12 cellular contexts compared by ENCODE assay signal in genomic region chr13:98443329-98443728, GRCh38.
A peak's percentile ranks its signal among the peaks of the same experiment; 100 is the strongest.
DNase-seq lines count a peak whose midpoint lies in the region; ATAC-seq and TF ChIP-seq lines count a peak whose summit lies in the region.
"Had no signal": no experiment of that assay in that cellular context is flagged by ENCODE, and none has a peak within 500 bp of the region (broad histone marks: within the 10 kb centered on the region; RNA-seq: fewer than 3 reads in every experiment).

No MANE protein-coding gene starts in this region.

- intact Hi-C loops in activated CD4-positive, alpha-beta T cell treated with anti-CD3 and anti-CD28 coated beads, Interleukin-2, amount 10 ng/mL, durations not matched to agents 24 days and 14 days (cut with micrococcal nuclease): loop anchor here (10.0 kb wide), 1 partner anchor 401 kb away; no protein-coding TSS in a partner anchor

- no peak for DNase-seq in activated CD4-positive, alpha-beta T cell treated with anti-CD3 and anti-CD28 coated beads, Interleukin-2, amount 10 ng/mL, durations not matched to agents 24 days and 14 days
- no peak for DNase-seq in activated CD4-positive, alpha-beta T cell treated with anti-CD3 and anti-CD28 coated beads, Interleukin-2, amount 50 U/mL, for 4 hours
- DNase-seq in fibroblast of the conjunctiva (ENCODE audit: low read depth): peak; percentile 23
- no peak for DNase-seq in stimulated activated effector memory CD8-positive, alpha-beta T cell treated with anti-CD3 and anti-CD28 coated beads, Interleukin-12 subunit alpha, Interleukin-12 subunit beta, amount 100 ng/mL, for 72 hours (ENCODE audit: low spot score in 2 of 2)
- DNase-seq in NCI-H2227 treated with DMSO at 0.1 percent for 48 hours (lab: John Stamatoyannopoulos, UW): no peak
- DNase-seq in NCI-H2029 (lab: John Stamatoyannopoulos, UW): no peak
- no peak for DNase-seq in NCI-H1105 (lab: John Stamatoyannopoulos, UW)
- DNase-seq: head of caudate nucleus; MM.1S; naive thymus-derived CD8-positive, alpha-beta T cell; trophoblast cell had no signal

- peak; percentile 46 for ATAC-seq in SK-N-SH treated with all-trans-retinoic acid at 6 μM for 48 hours
- no peak for ATAC-seq in stimulated activated effector memory CD8-positive, alpha-beta T cell treated with anti-CD3 and anti-CD28 coated beads, Interleukin-12 subunit alpha, Interleukin-12 subunit beta, amount 100 ng/mL, for 72 hours
- ATAC-seq: naive thymus-derived CD8-positive, alpha-beta T cell had no signal

- H3K27me3 Mint-ChIP-seq in activated CD4-positive, alpha-beta T cell treated with anti-CD3 and anti-CD28 coated beads, Interleukin-2, amount 10 ng/mL, durations not matched to agents 24 days and 14 days: no peaks in the 10 kb centered on the region
- H3K27me3 Mint-ChIP-seq: naive thymus-derived CD8-positive, alpha-beta T cell had no signal

- no peak overlapping the region for H3K4me3 Mint-ChIP-seq in activated CD4-positive, alpha-beta T cell treated with anti-CD3 and anti-CD28 coated beads, Interleukin-2, amount 10 ng/mL, durations not matched to agents 24 days and 14 days
- no peak overlapping the region for H3K4me3 Mint-ChIP-seq in stimulated activated effector memory CD8-positive, alpha-beta T cell treated with anti-CD3 and anti-CD28 coated beads, Interleukin-12 subunit alpha, Interleukin-12 subunit beta, amount 100 ng/mL, for 72 hours

- H3K9me3 Mint-ChIP-seq in activated CD4-positive, alpha-beta T cell treated with anti-CD3 and anti-CD28 coated beads, Interleukin-2, amount 10 ng/mL, durations not matched to agents 24 days and 14 days: no peaks in the 10 kb centered on the region
- no peaks in the 10 kb centered on the region for H3K9me3 Mint-ChIP-seq in stimulated activated effector memory CD8-positive, alpha-beta T cell treated with anti-CD3 and anti-CD28 coated beads, Interleukin-12 subunit alpha, Interleukin-12 subunit beta, amount 100 ng/mL, for 72 hours
- H3K9me3 Mint-ChIP-seq: naive thymus-derived CD8-positive, alpha-beta T cell had no signal

- peaks cover 9% of the 10 kb centered on the region for H3K36me3 Mint-ChIP-seq in activated CD4-positive, alpha-beta T cell treated with anti-CD3 and anti-CD28 coated beads, Interleukin-2, amount 10 ng/mL, durations not matched to agents 24 days and 14 days (ENCODE audit: low read depth)
- peaks cover 63% of the 10 kb centered on the region for H3K36me3 Mint-ChIP-seq in stimulated activated effector memory CD8-positive, alpha-beta T cell treated with anti-CD3 and anti-CD28 coated beads, Interleukin-12 subunit alpha, Interleukin-12 subunit beta, amount 100 ng/mL, for 72 hours

- peak overlapping the region; percentile 41 for H3K27ac Mint-ChIP-seq in activated CD4-positive, alpha-beta T cell treated with anti-CD3 and anti-CD28 coated beads, Interleukin-2, amount 10 ng/mL, durations not matched to agents 24 days and 14 days
- H3K27ac Mint-ChIP-seq in stimulated activated effector memory CD8-positive, alpha-beta T cell treated with anti-CD3 and anti-CD28 coated beads, Interleukin-12 subunit alpha, Interleukin-12 subunit beta, amount 100 ng/mL, for 72 hours: peak overlapping the region; percentile 82

- H3K4me1 Mint-ChIP-seq in activated CD4-positive, alpha-beta T cell treated with anti-CD3 and anti-CD28 coated beads, Interleukin-2, amount 10 ng/mL, durations not matched to agents 24 days and 14 days: peaks cover 8% of the 10 kb centered on the region
- H3K4me1 Mint-ChIP-seq in stimulated activated effector memory CD8-positive, alpha-beta T cell treated with anti-CD3 and anti-CD28 coated beads, Interleukin-12 subunit alpha, Interleukin-12 subunit beta, amount 100 ng/mL, for 72 hours: peaks cover 15% of the 10 kb centered on the region

TF ChIP-seq in SK-N-SH treated with all-trans-retinoic acid at 6 μM for 48 hours, 23 proteins besides CTCF, POLR2A, EP300 and RAD21 (continues in another document):
- TF ChIP-seq, protein P1, sequence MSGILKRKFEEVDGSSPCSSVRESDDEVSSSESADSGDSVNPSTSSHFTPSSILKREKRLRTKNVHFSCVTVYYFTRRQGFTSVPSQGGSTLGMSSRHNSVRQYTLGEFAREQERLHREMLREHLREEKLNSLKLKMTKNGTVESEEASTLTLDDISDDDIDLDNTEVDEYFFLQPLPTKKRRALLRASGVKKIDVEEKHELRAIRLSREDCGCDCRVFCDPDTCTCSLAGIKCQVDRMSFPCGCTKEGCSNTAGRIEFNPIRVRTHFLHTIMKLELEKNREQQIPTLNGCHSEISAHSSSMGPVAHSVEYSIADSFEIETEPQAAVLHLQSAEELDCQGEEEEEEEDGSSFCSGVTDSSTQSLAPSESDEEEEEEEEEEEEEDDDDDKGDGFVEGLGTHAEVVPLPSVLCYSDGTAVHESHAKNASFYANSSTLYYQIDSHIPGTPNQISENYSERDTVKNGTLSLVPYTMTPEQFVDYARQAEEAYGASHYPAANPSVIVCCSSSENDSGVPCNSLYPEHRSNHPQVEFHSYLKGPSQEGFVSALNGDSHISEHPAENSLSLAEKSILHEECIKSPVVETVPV (CRISPR knock-in tag; IDR thresholded peaks at IDR 0.05): no peak
- TF ChIP-seq CREB5 (CRISPR knock-in tag; IDR thresholded peaks at IDR 0.05; ENCODE audit: low read depth): no peak
- no peak for TF ChIP-seq ZFP3 (CRISPR knock-in tag; IDR thresholded peaks at IDR 0.05)
- no peak for TF ChIP-seq TCF4 (CRISPR knock-in tag; IDR thresholded peaks at IDR 0.05; ENCODE audit: borderline replicate concordance)
- TF ChIP-seq GLIS3 (CRISPR knock-in tag; IDR thresholded peaks at IDR 0.05): no peak
- TF ChIP-seq ARNTL (CRISPR knock-in tag; IDR thresholded peaks at IDR 0.05; ENCODE audit: borderline replicate concordance, low read depth): no peak
- no peak for TF ChIP-seq ZNF70 (CRISPR knock-in tag; IDR thresholded peaks at IDR 0.05)
- TF ChIP-seq ESRRG (CRISPR knock-in tag; IDR thresholded peaks at IDR 0.05): no peak
- TF ChIP-seq PPARA (CRISPR knock-in tag; IDR thresholded peaks at IDR 0.05; ENCODE audit: borderline replicate concordance): no peak
- no peak for TF ChIP-seq TSHZ2 (CRISPR knock-in tag; IDR thresholded peaks at IDR 0.05)
- TF ChIP-seq, protein P2, sequence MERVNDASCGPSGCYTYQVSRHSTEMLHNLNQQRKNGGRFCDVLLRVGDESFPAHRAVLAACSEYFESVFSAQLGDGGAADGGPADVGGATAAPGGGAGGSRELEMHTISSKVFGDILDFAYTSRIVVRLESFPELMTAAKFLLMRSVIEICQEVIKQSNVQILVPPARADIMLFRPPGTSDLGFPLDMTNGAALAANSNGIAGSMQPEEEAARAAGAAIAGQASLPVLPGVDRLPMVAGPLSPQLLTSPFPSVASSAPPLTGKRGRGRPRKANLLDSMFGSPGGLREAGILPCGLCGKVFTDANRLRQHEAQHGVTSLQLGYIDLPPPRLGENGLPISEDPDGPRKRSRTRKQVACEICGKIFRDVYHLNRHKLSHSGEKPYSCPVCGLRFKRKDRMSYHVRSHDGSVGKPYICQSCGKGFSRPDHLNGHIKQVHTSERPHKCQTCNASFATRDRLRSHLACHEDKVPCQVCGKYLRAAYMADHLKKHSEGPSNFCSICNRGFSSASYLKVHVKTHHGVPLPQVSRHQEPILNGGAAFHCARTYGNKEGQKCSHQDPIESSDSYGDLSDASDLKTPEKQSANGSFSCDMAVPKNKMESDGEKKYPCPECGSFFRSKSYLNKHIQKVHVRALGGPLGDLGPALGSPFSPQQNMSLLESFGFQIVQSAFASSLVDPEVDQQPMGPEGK (CRISPR knock-in tag; IDR thresholded peaks at IDR 0.05; ENCODE audit: borderline replicate concordance): no peak
- TF ChIP-seq OSR1 (CRISPR knock-in tag; IDR thresholded peaks at IDR 0.05): no peak
- no peak for TF ChIP-seq ZFP30 (CRISPR knock-in tag; IDR thresholded peaks at IDR 0.05)
- TF ChIP-seq ZNF565 (CRISPR knock-in tag; conservative IDR thresholded peaks at IDR 0.05; ENCODE audit: low read depth): no peak
- TF ChIP-seq ISL1 (CRISPR knock-in tag; IDR thresholded peaks at IDR 0.05): no peak
